1 cellular context compared by ENCODE assay signal in genomic region chr12:80472241-80472640, GRCh38.
TF ChIP-seq lines count a peak whose summit lies in the region.

No MANE protein-coding gene starts in this region.

TF ChIP-seq in GM23338, 12 proteins besides CTCF, POLR2A, EP300 and RAD21 (continued from another document):
- no peak for TF ChIP-seq ZNF462 (CRISPR knock-in tag; IDR thresholded peaks at IDR 0.05)
